15 cellular contexts compared by ENCODE assay signal in genomic region chr17:31926100-31926729, GRCh38. TPM values are rescaled to one million over a fixed set of nuclear protein-coding genes. Genes with fewer than 3 reads are reported as not detected.
DNase-seq lines count a peak whose midpoint lies in the region; ATAC-seq, FAIRE-seq and TF ChIP-seq lines count a peak whose summit lies in the region.
"Had no signal": no experiment of that assay in that cellular context is flagged by ENCODE, and none has a peak within 500 bp of the region (broad histone marks: within the 10 kb centered on the region; RNA-seq: fewer than 3 reads in every experiment).

No MANE protein-coding gene starts in this region.

- POLR2A ChIA-PET in activated CD4-positive, alpha-beta T cell treated with anti-CD3 and anti-CD28 coated beads for 36 hours (lab: Charles Lee) = interaction anchor here (0.5 to 0.7 kb wide), 3 partner anchors 20 to 1714 kb away, joined by 3 to 9 read pairs (median 6); partner anchors contain the start of gene UTP6

- peak overlapping the region; percentile 63 for H3K27ac Mint-ChIP-seq in activated CD4-positive, alpha-beta T cell treated with anti-CD3 and anti-CD28 coated beads for 36 hours
- H3K27ac Mint-ChIP-seq in activated naive CD4-positive, alpha-beta T cell treated with anti-CD3 and anti-CD28 coated beads, Interleukin-2, amount 50 U/mL, for 24 hours = peak overlapping the region; percentile 76
- no peak overlapping the region for H3K27ac Mint-ChIP-seq in activated naive CD4-positive, alpha-beta T cell treated with anti-CD3 and anti-CD28 coated beads, Interleukin-2, amount 10 ng/mL, durations not matched to agents 7 days and 5 days
- peak overlapping the region; percentile 6 for H3K27ac Mint-ChIP-seq in activated T-cell treated with anti-CD3 and anti-CD28 coated beads, Interleukin-2, amount 50 U/mL, for 72 hours
- H3K27ac Mint-ChIP-seq in stimulated activated effector memory CD8-positive, alpha-beta T cell treated with anti-CD3 and anti-CD28 coated beads, Interleukin-12 subunit alpha, Interleukin-12 subunit beta, amount 100 ng/mL, for 72 hours = no peak overlapping the region
- H3K27ac Mint-ChIP-seq: CD8-positive, alpha-beta T cell had no signal

- peaks cover 5% of the 10 kb centered on the region for H3K4me1 Mint-ChIP-seq in activated CD4-positive, alpha-beta T cell treated with anti-CD3 and anti-CD28 coated beads for 36 hours
- H3K4me1 Mint-ChIP-seq in activated naive CD4-positive, alpha-beta T cell treated with anti-CD3 and anti-CD28 coated beads, Interleukin-2, amount 50 U/mL, for 24 hours = peaks cover 3% of the 10 kb centered on the region
- H3K4me1 Mint-ChIP-seq in activated naive CD4-positive, alpha-beta T cell treated with anti-CD3 and anti-CD28 coated beads, Interleukin-2, amount 10 ng/mL, durations not matched to agents 7 days and 5 days = peaks cover 2% of the 10 kb centered on the region
- H3K4me1 Mint-ChIP-seq in activated T-cell treated with anti-CD3 and anti-CD28 coated beads, Interleukin-2, amount 50 U/mL, for 72 hours (ENCODE audit: low read depth) = peaks cover 10% of the 10 kb centered on the region
- no peaks in the 10 kb centered on the region for H3K4me1 Mint-ChIP-seq in stimulated activated effector memory CD8-positive, alpha-beta T cell treated with anti-CD3 and anti-CD28 coated beads, Interleukin-12 subunit alpha, Interleukin-12 subunit beta, amount 100 ng/mL, for 72 hours

- H3K27me3 Mint-ChIP-seq in activated CD4-positive, alpha-beta T cell treated with anti-CD3 and anti-CD28 coated beads for 36 hours = no peaks in the 10 kb centered on the region
- H3K27me3 Mint-ChIP-seq in activated naive CD4-positive, alpha-beta T cell treated with anti-CD3 and anti-CD28 coated beads, Interleukin-2, amount 50 U/mL, for 24 hours = no peaks in the 10 kb centered on the region
- H3K27me3 Mint-ChIP-seq in activated naive CD4-positive, alpha-beta T cell treated with anti-CD3 and anti-CD28 coated beads, Interleukin-2, amount 10 ng/mL, durations not matched to agents 7 days and 5 days = no peaks in the 10 kb centered on the region
- no peaks in the 10 kb centered on the region for H3K27me3 Mint-ChIP-seq in activated T-cell treated with anti-CD3 and anti-CD28 coated beads, Interleukin-2, amount 50 U/mL, for 72 hours (ENCODE audit: low read depth)

- peak; percentile 55 for DNase-seq in activated CD4-positive, alpha-beta T cell treated with anti-CD3 and anti-CD28 coated beads for 36 hours
- DNase-seq in activated CD4-positive, alpha-beta T cell treated with anti-CD3 and anti-CD28 coated beads for 4 hours = no peak
- no peak for DNase-seq in activated naive CD4-positive, alpha-beta T cell treated with anti-CD3 and anti-CD28 coated beads, Interleukin-2, amount 10 ng/mL, durations not matched to agents 7 days and 5 days
- DNase-seq in activated T-cell treated with anti-CD3 and anti-CD28 coated beads, Interleukin-2, amount 50 U/mL, for 72 hours = peak; percentile 31 to 53
- no peak for DNase-seq in stimulated activated effector memory CD8-positive, alpha-beta T cell treated with anti-CD3 and anti-CD28 coated beads, Interleukin-12 subunit alpha, Interleukin-12 subunit beta, amount 100 ng/mL, for 72 hours (ENCODE audit: low spot score in 2 of 2)
- DNase-seq in GM12892 (ENCODE audit: insufficient read length) = no peak
- DNase-seq: CD8-positive, alpha-beta T cell; DMS79 treated with DMSO at 0.1 percent for 48 hours; HCEC 1CT; MM.1S; NCI-H1417; NCI-H187 treated with DMSO at 0.1 percent for 48 hours; NCI-H526 treated with DMSO at 0.1 percent for 48 hours had no signal

- CTCF ChIA-PET in activated CD4-positive, alpha-beta T cell treated with anti-CD3 and anti-CD28 coated beads for 36 hours (lab: Charles Lee) = interaction anchor here (0.6 to 0.7 kb wide), 3 partner anchors 11 to 643 kb away, joined by 3 read pairs; no protein-coding TSS in a partner anchor
- CTCF ChIA-PET in activated naive CD4-positive, alpha-beta T cell treated with anti-CD3 and anti-CD28 coated beads, Interleukin-2, amount 10 ng/mL, durations not matched to agents 7 days and 5 days (lab: Charles Lee) = interaction anchor here (0.6 to 2.0 kb wide), 3 partner anchors 10 to 19 kb away, joined by 3 to 5 read pairs (median 4); no protein-coding TSS in a partner anchor

- H3K36me3 Mint-ChIP-seq in activated CD4-positive, alpha-beta T cell treated with anti-CD3 and anti-CD28 coated beads for 36 hours (ENCODE audit: low read depth) = no peaks in the 10 kb centered on the region
- H3K36me3 Mint-ChIP-seq in activated naive CD4-positive, alpha-beta T cell treated with anti-CD3 and anti-CD28 coated beads, Interleukin-2, amount 50 U/mL, for 24 hours = no peaks in the 10 kb centered on the region
- H3K36me3 Mint-ChIP-seq in activated naive CD4-positive, alpha-beta T cell treated with anti-CD3 and anti-CD28 coated beads, Interleukin-2, amount 10 ng/mL, durations not matched to agents 7 days and 5 days = no peaks in the 10 kb centered on the region
- no peaks in the 10 kb centered on the region for H3K36me3 Mint-ChIP-seq in activated T-cell treated with anti-CD3 and anti-CD28 coated beads, Interleukin-2, amount 50 U/mL, for 72 hours (ENCODE audit: insufficient read depth in 2 of 2)
- no peaks in the 10 kb centered on the region for H3K36me3 Mint-ChIP-seq in stimulated activated effector memory CD8-positive, alpha-beta T cell treated with anti-CD3 and anti-CD28 coated beads, Interleukin-12 subunit alpha, Interleukin-12 subunit beta, amount 100 ng/mL, for 72 hours
- H3K36me3 Mint-ChIP-seq: CD8-positive, alpha-beta T cell had no signal

- no peak for TF ChIP-seq POLR2A in GM12892 (IDR thresholded peaks at IDR 0.05; ENCODE audit: low read depth, low read length)

- no peak for FAIRE-seq in GM12892 (lab: Jason Lieb, UNC)

- no peaks in the 10 kb centered on the region for H3K9me3 Mint-ChIP-seq in activated CD4-positive, alpha-beta T cell treated with anti-CD3 and anti-CD28 coated beads for 36 hours (ENCODE audit: low read depth)
- no peaks in the 10 kb centered on the region for H3K9me3 Mint-ChIP-seq in activated naive CD4-positive, alpha-beta T cell treated with anti-CD3 and anti-CD28 coated beads, Interleukin-2, amount 50 U/mL, for 24 hours
- H3K9me3 Mint-ChIP-seq in activated naive CD4-positive, alpha-beta T cell treated with anti-CD3 and anti-CD28 coated beads, Interleukin-2, amount 10 ng/mL, durations not matched to agents 7 days and 5 days = no peaks in the 10 kb centered on the region
- H3K9me3 Mint-ChIP-seq in activated T-cell treated with anti-CD3 and anti-CD28 coated beads, Interleukin-2, amount 50 U/mL, for 72 hours = no peaks in the 10 kb centered on the region
- no peaks in the 10 kb centered on the region for H3K9me3 Mint-ChIP-seq in stimulated activated effector memory CD8-positive, alpha-beta T cell treated with anti-CD3 and anti-CD28 coated beads, Interleukin-12 subunit alpha, Interleukin-12 subunit beta, amount 100 ng/mL, for 72 hours
- H3K9me3 Mint-ChIP-seq: CD8-positive, alpha-beta T cell had no signal

- ATAC-seq in activated CD4-positive, alpha-beta T cell treated with anti-CD3 and anti-CD28 coated beads for 36 hours = peak; percentile 88
- peak; percentile 90 to 92 for ATAC-seq in activated T-cell treated with anti-CD3 and anti-CD28 coated beads, Interleukin-2, amount 50 U/mL, for 72 hours (replicated peaks in 1 of 2)
- peak; percentile 79 for ATAC-seq in stimulated activated effector memory CD8-positive, alpha-beta T cell treated with anti-CD3 and anti-CD28 coated beads, Interleukin-12 subunit alpha, Interleukin-12 subunit beta, amount 100 ng/mL, for 72 hours
- ATAC-seq in HG02798 (IDR thresholded peaks at IDR 0.05; ENCODE audit: poor library complexity, unreplicated experiment) = no peak
- ATAC-seq: CD8-positive, alpha-beta T cell had no signal

- H3K4me3 Mint-ChIP-seq in activated CD4-positive, alpha-beta T cell treated with anti-CD3 and anti-CD28 coated beads for 36 hours = no peak overlapping the region
- no peak overlapping the region for H3K4me3 Mint-ChIP-seq in activated naive CD4-positive, alpha-beta T cell treated with anti-CD3 and anti-CD28 coated beads, Interleukin-2, amount 50 U/mL, for 24 hours
- H3K4me3 Mint-ChIP-seq in activated naive CD4-positive, alpha-beta T cell treated with anti-CD3 and anti-CD28 coated beads, Interleukin-2, amount 10 ng/mL, durations not matched to agents 7 days and 5 days = no peak overlapping the region
- H3K4me3 Mint-ChIP-seq in activated T-cell treated with anti-CD3 and anti-CD28 coated beads, Interleukin-2, amount 50 U/mL, for 72 hours = no peak overlapping the region
- no peak overlapping the region for H3K4me3 Mint-ChIP-seq in stimulated activated effector memory CD8-positive, alpha-beta T cell treated with anti-CD3 and anti-CD28 coated beads, Interleukin-12 subunit alpha, Interleukin-12 subunit beta, amount 100 ng/mL, for 72 hours
- H3K4me3 Mint-ChIP-seq: CD8-positive, alpha-beta T cell had no signal

- intact Hi-C loops in activated CD4-positive, alpha-beta T cell treated with anti-CD3 and anti-CD28 coated beads for 36 hours (cut with DNase I, micrococcal nuclease) = no loop called here

RNA-seq across cellular contexts. Expression of gene SUZ12, which starts 10.6 kb away (rescaled TPM):
- total RNA-seq in activated CD4-positive, alpha-beta T cell treated with anti-CD3 and anti-CD28 coated beads for 36 hours = 10 to 100 TPM; 67.2 to 77.1 TPM
- total RNA-seq in activated T-cell treated with anti-CD3 and anti-CD28 coated beads, Interleukin-2, amount 50 U/mL, for 72 hours = 10 to 100 TPM; 58.7 to 66.3 TPM
- polyA plus RNA-seq in GM12892 (2012; ENCODE audit: missing spikeins) = 48.2 TPM

RNA-seq across cellular contexts. Expression of gene UTP6, which starts 24.7 kb away (rescaled TPM):
- total RNA-seq in activated CD4-positive, alpha-beta T cell treated with anti-CD3 and anti-CD28 coated beads for 36 hours = 100 to 1,000 TPM in 1 of 2 experiments, 10 to 100 TPM in 1; 93.5 to 125 TPM
- 100 to 1,000 TPM in 1 of 2 donors, 10 to 100 TPM in 1; 87.8 to 106 TPM for total RNA-seq in activated T-cell treated with anti-CD3 and anti-CD28 coated beads, Interleukin-2, amount 50 U/mL, for 72 hours
- polyA plus RNA-seq in GM12892 (2012; ENCODE audit: missing spikeins) = 77.3 TPM

Comparison
In these comparisons a context has a peak if more than half of its experiments do, and no peak if none do; other contexts are left out.
1. DNase-seq: peak in activated CD4-positive, alpha-beta T cell treated with anti-CD3 and anti-CD28 coated beads for 36 hours (single experiment) and activated T-cell treated with anti-CD3 and anti-CD28 coated beads, Interleukin-2, amount 50 U/mL, for 72 hours (2 of 2); none in activated CD4-positive, alpha-beta T cell treated with anti-CD3 and anti-CD28 coated beads for 4 hours (0 of 2), activated naive CD4-positive, alpha-beta T cell treated with anti-CD3 and anti-CD28 coated beads, Interleukin-2, amount 10 ng/mL, durations not matched to agents 7 days and 5 days (single experiment), stimulated activated effector memory CD8-positive, alpha-beta T cell treated with anti-CD3 and anti-CD28 coated beads, Interleukin-12 subunit alpha, Interleukin-12 subunit beta, amount 100 ng/mL, for 72 hours (0 of 2) and GM12892 (single experiment).
2. H3K27ac Mint-ChIP-seq: peak in activated CD4-positive, alpha-beta T cell treated with anti-CD3 and anti-CD28 coated beads for 36 hours (single experiment), activated naive CD4-positive, alpha-beta T cell treated with anti-CD3 and anti-CD28 coated beads, Interleukin-2, amount 50 U/mL, for 24 hours (single experiment) and activated T-cell treated with anti-CD3 and anti-CD28 coated beads, Interleukin-2, amount 50 U/mL, for 72 hours (single experiment); none in activated naive CD4-positive, alpha-beta T cell treated with anti-CD3 and anti-CD28 coated beads, Interleukin-2, amount 10 ng/mL, durations not matched to agents 7 days and 5 days (single experiment) and stimulated activated effector memory CD8-positive, alpha-beta T cell treated with anti-CD3 and anti-CD28 coated beads, Interleukin-12 subunit alpha, Interleukin-12 subunit beta, amount 100 ng/mL, for 72 hours (single experiment).